ENCODE assay signal across 16 cellular contexts in genomic region chr1:234089396-234089795, GRCh38.
DNase-seq lines count a peak whose midpoint lies in the region; ATAC-seq and TF ChIP-seq lines count a peak whose summit lies in the region.
"Had no signal": no experiment of that assay in that cellular context is flagged by ENCODE, and none has a peak within 500 bp of the region (broad histone marks: within the 10 kb centered on the region; RNA-seq: fewer than 3 reads in every experiment).

No MANE protein-coding gene starts in this region.

- H3K36me3 ChIP-seq in HEK293 (ENCODE audit: control insufficient read depth in 2 of 2, insufficient read depth in 1 of 2, low read length in 2 of 2) (no peaks in the 10 kb centered on the region), neural progenitor cell (no peaks in the 10 kb centered on the region), left lung (no peaks in the 10 kb centered on the region)
- H3K36me3 ChIP-seq: ascending aorta, esophagus squamous epithelium, prostate gland had no signal

- DNase-seq in ELR (ENCODE audit: low read depth) (peak; percentile 28), neural progenitor cell (ENCODE audit: low spot score) (peak; percentile 45), putamen (ENCODE audit: low spot score) (no peak), amygdala (lab: John Stamatoyannopoulos, UW) (no peak), left lung (no peak)
- DNase-seq: activated effector memory CD4-positive, alpha-beta T cell treated with Interleukin-2 at 50 U/mL for 16 hours; CD4-positive, alpha-beta T cell; dermis blood vessel endothelial cell; esophagus squamous epithelium; NCI-H1436 treated with DMSO at 0.1 percent for 48 hours had no signal

- H3F3A ChIP-seq in neural progenitor cell (ENCODE audit: low read depth): no peaks in the 10 kb centered on the region

- no peaks in the 10 kb centered on the region for H3K79me2 ChIP-seq in neural progenitor cell (ENCODE audit: low read depth)
- H3K79me2 ChIP-seq: hepatocyte had no signal

- peaks cover 6% of the 10 kb centered on the region for H3K9me3 Mint-ChIP-seq in neural progenitor cell

- peaks cover 9% of the 10 kb centered on the region for H3K27me3 Mint-ChIP-seq in neural progenitor cell (ENCODE audit: insufficient read depth, low read depth)

- H3K4me1 Mint-ChIP-seq in neural progenitor cell: peaks cover 8% of the 10 kb centered on the region

- H3K27me3 ChIP-seq in neural progenitor cell (no peaks in the 10 kb centered on the region), left lung (no peaks in the 10 kb centered on the region)
- H3K27me3 ChIP-seq: ascending aorta had no signal

- H3K27ac ChIP-seq in HEK293 (ENCODE audit: extremely low read depth, low read depth, low read length) (no peak overlapping the region), neural progenitor cell (no peak overlapping the region), left lung (no peak overlapping the region)
- H3K27ac ChIP-seq: ascending aorta, esophagus squamous epithelium, hepatocyte, prostate gland, VCaP had no signal

- TF ChIP-seq CTCF in HEK293 (tag by site-specific recombination; IDR thresholded peaks at IDR 0.05) (0 out of 2 replicates have a peak, but pooled peaks have one; percentile 13), neural progenitor cell (IDR thresholded peaks at IDR 0.05) (peak; percentile 57), left lung (IDR thresholded peaks at IDR 0.05) (no peak)

- H3K4me3 Mint-ChIP-seq in neural progenitor cell: no peak overlapping the region
- H3K4me3 Mint-ChIP-seq: CD4-positive, alpha-beta T cell had no signal

- H4K20me1 ChIP-seq in neural progenitor cell (ENCODE audit: low read depth): no peaks in the 10 kb centered on the region

- H3K4me2 ChIP-seq in neural progenitor cell: no peak overlapping the region
- H3K4me2 ChIP-seq: hepatocyte had no signal

- H3K4me1 ChIP-seq in HEK293 (ENCODE audit: control insufficient read depth, insufficient read depth, low read length): peaks cover 8% of the 10 kb centered on the region; the same call in 1 of the 2 replicates
- H3K4me1 ChIP-seq in neural progenitor cell: no peaks in the 10 kb centered on the region
- H3K4me1 ChIP-seq in left lung: peaks cover 0 to 9% of the 10 kb centered on the region in 2 donors
- H3K4me1 ChIP-seq: esophagus squamous epithelium, prostate gland had no signal

- intact Hi-C loops in left lung (cut with DNase I): no loop called here

- ATAC-seq in SK-N-SH treated with all-trans-retinoic acid at 6 μM for 48 hours (peak; percentile 52; the same call in 1 of the 3 replicates), left lung (no peak)

- no peaks in the 10 kb centered on the region for H3K36me3 Mint-ChIP-seq in neural progenitor cell

- POLR2A ChIA-PET in HEK293 (lab: Yijun Ruan, JAX): no interaction called here

- H3K4me3 ChIP-seq in HEK293 (ENCODE audit: low read depth, low read length) (no peak overlapping the region), neural progenitor cell (no peak overlapping the region), left lung (no peak overlapping the region)
- H3K4me3 ChIP-seq: ascending aorta, esophagus squamous epithelium, hepatocyte, prostate gland had no signal

- H3K9ac ChIP-seq in neural progenitor cell: no peak overlapping the region

- no peak overlapping the region for H3K27ac Mint-ChIP-seq in neural progenitor cell
- H3K27ac Mint-ChIP-seq: CD4-positive, alpha-beta T cell had no signal

- H3K9me3 ChIP-seq in HEK293 (ENCODE audit: control insufficient read depth, insufficient read depth, low read depth, low read length) (no peaks in the 10 kb centered on the region), neural progenitor cell (ENCODE audit: low read depth) (no peaks in the 10 kb centered on the region), left lung (peaks cover 0 to 4% of the 10 kb centered on the region in 2 donors)
- H3K9me3 ChIP-seq: ascending aorta, prostate gland had no signal

- H2AFZ ChIP-seq in neural progenitor cell (replicated peaks): no peak overlapping the region
- H2AFZ ChIP-seq: hepatocyte had no signal

- CTCF ChIA-PET in HEK293 (lab: Yijun Ruan, JAX): interaction anchor here (0.7 to 1.2 kb wide), 4 partner anchors 14 to 564 kb away, joined by 3 to 10 read pairs (median 6); no protein-coding TSS in a partner anchor

TF ChIP-seq in HEK293, 187 proteins besides CTCF, POLR2A, EP300 and RAD21:
- TF ChIP-seq ZBTB10 (tag by site-specific recombination; IDR thresholded peaks at IDR 0.05): no peak
- TF ChIP-seq ZNF202 (tag by site-specific recombination; IDR thresholded peaks at IDR 0.05; ENCODE audit: borderline replicate concordance): no peak
- TF ChIP-seq ZNF37A (tag by site-specific recombination; IDR thresholded peaks at IDR 0.05): no peak
- TF ChIP-seq ZFP69B (tag by site-specific recombination; IDR thresholded peaks at IDR 0.05): no peak

TF ChIP-seq in SK-N-SH treated with all-trans-retinoic acid at 6 μM for 48 hours, 23 proteins besides CTCF, POLR2A, EP300 and RAD21:
- TF ChIP-seq TOX (CRISPR knock-in tag; IDR thresholded peaks at IDR 0.05; ENCODE audit: borderline replicate concordance) (no peak), PPARA (CRISPR knock-in tag; IDR thresholded peaks at IDR 0.05; ENCODE audit: borderline replicate concordance) (no peak), CSRNP3 (CRISPR knock-in tag; IDR thresholded peaks at IDR 0.05) (no peak), ZNF565 (CRISPR knock-in tag; conservative IDR thresholded peaks at IDR 0.05; ENCODE audit: low read depth) (no peak), TCF4 (CRISPR knock-in tag; IDR thresholded peaks at IDR 0.05; ENCODE audit: borderline replicate concordance) (no peak), ZNF70 (CRISPR knock-in tag; IDR thresholded peaks at IDR 0.05) (no peak), BACH2 (CRISPR knock-in tag; IDR thresholded peaks at IDR 0.05; ENCODE audit: borderline replicate concordance) (no peak), ISL1 (CRISPR knock-in tag; IDR thresholded peaks at IDR 0.05) (no peak), ESRRG (CRISPR knock-in tag; IDR thresholded peaks at IDR 0.05) (no peak), ZC3H10 (CRISPR knock-in tag; IDR thresholded peaks at IDR 0.05) (no peak), ARNTL (CRISPR knock-in tag; IDR thresholded peaks at IDR 0.05; ENCODE audit: borderline replicate concordance, low read depth) (no peak), CSDC2 (CRISPR knock-in tag; IDR thresholded peaks at IDR 0.05) (no peak), OSR1 (CRISPR knock-in tag; IDR thresholded peaks at IDR 0.05) (no peak), ZFP3 (CRISPR knock-in tag; IDR thresholded peaks at IDR 0.05) (no peak), GLIS3 (CRISPR knock-in tag; IDR thresholded peaks at IDR 0.05) (no peak), TSHZ2 (CRISPR knock-in tag; IDR thresholded peaks at IDR 0.05) (no peak), ZNF8 (CRISPR knock-in tag; IDR thresholded peaks at IDR 0.05) (no peak), RARB (CRISPR knock-in tag; IDR thresholded peaks at IDR 0.05) (no peak)

Comparison
In these comparisons a context has a peak if more than half of its experiments do, and no peak if none do; other contexts are left out.
1. DNase-seq: peak in ELR (single experiment) and neural progenitor cell (single experiment); none in putamen (single experiment), amygdala (0 of 56) and left lung (0 of 2).
2. CTCF ChIP-seq: peak in HEK293 (single experiment) and neural progenitor cell (single experiment); none in left lung (0 of 2).